ENCODE assay signal across 1 cellular context in the genomic region with DNA sequence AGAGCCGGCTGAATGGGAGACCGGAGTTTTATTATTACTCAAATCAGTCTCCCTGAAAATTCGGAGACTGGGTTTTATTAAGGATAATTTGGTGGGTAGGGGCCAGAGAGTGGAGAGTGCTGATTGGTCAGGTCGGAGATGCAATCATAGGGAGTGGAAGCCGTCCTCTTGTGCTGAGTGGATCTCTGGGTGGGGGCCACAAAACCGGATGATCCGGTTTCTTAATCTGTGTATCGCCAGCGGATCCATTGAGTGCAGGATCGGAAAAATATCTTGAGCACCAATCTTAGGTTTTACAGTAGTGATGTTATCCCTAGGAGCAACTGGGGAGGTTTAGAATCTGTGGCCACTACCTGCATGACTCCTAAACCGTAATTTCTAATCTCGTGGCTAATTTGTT.
TF ChIP-seq lines count a peak whose summit lies in the region.

No MANE protein-coding gene starts in this region.

TF ChIP-seq in HepG2, 621 proteins besides CTCF, POLR2A, EP300 and RAD21:
- TF ChIP-seq MIER3 (CRISPR knock-in tag; IDR thresholded peaks at IDR 0.05; ENCODE audit: borderline replicate concordance): no peak
- no peak for TF ChIP-seq MYNN (CRISPR knock-in tag; IDR thresholded peaks at IDR 0.05; ENCODE audit: low read depth)
- TF ChIP-seq, protein P1, sequence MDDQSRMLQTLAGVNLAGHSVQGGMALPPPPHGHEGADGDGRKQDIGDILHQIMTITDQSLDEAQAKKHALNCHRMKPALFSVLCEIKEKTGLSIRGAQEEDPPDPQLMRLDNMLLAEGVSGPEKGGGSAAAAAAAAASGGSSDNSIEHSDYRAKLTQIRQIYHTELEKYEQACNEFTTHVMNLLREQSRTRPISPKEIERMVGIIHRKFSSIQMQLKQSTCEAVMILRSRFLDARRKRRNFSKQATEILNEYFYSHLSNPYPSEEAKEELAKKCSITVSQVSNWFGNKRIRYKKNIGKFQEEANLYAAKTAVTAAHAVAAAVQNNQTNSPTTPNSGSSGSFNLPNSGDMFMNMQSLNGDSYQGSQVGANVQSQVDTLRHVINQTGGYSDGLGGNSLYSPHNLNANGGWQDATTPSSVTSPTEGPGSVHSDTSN (CRISPR knock-in tag; IDR thresholded peaks at IDR 0.05; ENCODE audit: borderline replicate concordance): no peak
- TF ChIP-seq ZNF703 (CRISPR knock-in tag; IDR thresholded peaks at IDR 0.05; ENCODE audit: borderline replicate concordance): 0 out of 2 replicates have a peak, but pooled peaks have one; percentile 11
